ENCODE assay signal across 1 cellular context in genomic region chr12:113805201-113805600, GRCh38.
TF ChIP-seq lines count a peak whose summit lies in the region.

No MANE protein-coding gene starts in this region.

TF ChIP-seq in H1, 55 proteins besides CTCF, POLR2A, EP300 and RAD21 (continued from another document):
- no peak for TF ChIP-seq CHD7 (IDR thresholded peaks at IDR 0.05; ENCODE audit: insufficient replicate concordance, low read length)
- no peak for TF ChIP-seq NANOG (IDR thresholded peaks at IDR 0.05; ENCODE audit: insufficient read depth, low read depth, low read length, poor library complexity, severe bottlenecking)
- TF ChIP-seq ZNF274 (IDR thresholded peaks at IDR 0.05; ENCODE audit: borderline replicate concordance, extremely low read depth, low read length) = no peak
- TF ChIP-seq PHF8 (conservative IDR thresholded peaks at IDR 0.05; ENCODE audit: low read depth, low read length) = no peak
- no peak for TF ChIP-seq KDM4A (IDR thresholded peaks at IDR 0.05; ENCODE audit: low read depth, low read length, severe bottlenecking)
- no peak for TF ChIP-seq CHD1 (IDR thresholded peaks at IDR 0.05; ENCODE audit: low read depth, low read length)
- no peak for TF ChIP-seq TEAD4 (IDR thresholded peaks at IDR 0.05; ENCODE audit: low read depth, low read length)
- TF ChIP-seq SIX5 (IDR thresholded peaks at IDR 0.05; ENCODE audit: low read depth, low read length) = no peak
- TF ChIP-seq JUND (IDR thresholded peaks at IDR 0.05; ENCODE audit: low read length) = no peak
